Comparison of ENCODE assay signal across 21 cellular contexts in genomic region chr10:25023278-25023677, GRCh38. TPM values are rescaled to one million over a fixed set of nuclear protein-coding genes. Genes with fewer than 3 reads are reported as not detected.
DNase-seq lines count a peak whose midpoint lies in the region; ATAC-seq, FAIRE-seq and TF ChIP-seq lines count a peak whose summit lies in the region.
"Had no signal": no experiment of that assay in that cellular context is flagged by ENCODE, and none has a peak within 500 bp of the region (broad histone marks: within the 10 kb centered on the region; RNA-seq: fewer than 3 reads in every experiment).

No MANE protein-coding gene starts in this region.

- no peak for ATAC-seq in GM21447 (IDR thresholded peaks at IDR 0.05; ENCODE audit: unreplicated experiment)

- DNase-seq in CD1c-positive myeloid dendritic cell (ENCODE audit: extremely low spot score) (peak; percentile 17), H54 (ENCODE audit: insufficient read length, low spot score) (no peak), choroid plexus epithelial cell (ENCODE audit: low read depth) (peak; percentile 80), lung microvascular endothelial cell (ENCODE audit: low read depth in 2 of 2) (peak; percentile 92 to 93), NCI-H1092 (lab: John Stamatoyannopoulos, UW) (no peak), NCI-H526 (lab: John Stamatoyannopoulos, UW) (no peak)
- DNase-seq in activated CD4-positive, alpha-beta T cell treated with anti-CD3 and anti-CD28 coated beads for 48 hours = no peak
- DNase-seq: ACHN, DND-41, MM.1S, NCI-H1694 treated with DMSO at 0.1 percent for 48 hours, NCI-H748 treated with DMSO at 0.1 percent for 48 hours, SHP77 had no signal

- TF ChIP-seq CTCF in choroid plexus epithelial cell (conservative IDR thresholded peaks at IDR 0.05; ENCODE audit: low read depth, low read length) = no peak

- no peak for TF ChIP-seq POLR2A in H54 (IDR thresholded peaks at IDR 0.05; ENCODE audit: low read depth, low read length)

- peak; percentile 38 for FAIRE-seq in H54 (lab: Jason Lieb, UNC)
- FAIRE-seq: HTR-8/SVneo had no signal

- H3K4me3 ChIP-seq in choroid plexus epithelial cell (ENCODE audit: low read depth, low read length) = no peak overlapping the region
- H3K4me3 ChIP-seq: HAP-1, SK-N-MC had no signal

RNA-seq across cellular contexts. Expression of gene THNSL1, which starts 6.9 kb away (rescaled TPM):
- 1.5 and 3.6 TPM in 2 replicates for total RNA-seq in lung microvascular endothelial cell

RNA-seq across cellular contexts. Expression of gene ENKUR, which starts 7.3 kb away (rescaled TPM):
- total RNA-seq in lung microvascular endothelial cell = 0.20 and 0.44 TPM in 2 replicates
- total RNA-seq: G401, LHCN-M2, NCI-H460, OCI-LY7 had no signal

Comparison
In these comparisons a context has a peak if more than half of its experiments do, and no peak if none do; other contexts are left out.
1. DNase-seq: peak in CD1c-positive myeloid dendritic cell (single experiment), choroid plexus epithelial cell (single experiment) and lung microvascular endothelial cell (2 of 2); none in H54 (single experiment), NCI-H1092 (single experiment), activated CD4-positive, alpha-beta T cell treated with anti-CD3 and anti-CD28 coated beads for 48 hours (single experiment) and NCI-H526 (0 of 2).